ENCODE assay signal across 1 cellular context in genomic region chr5:107367480-107367879, GRCh38.
TF ChIP-seq lines count a peak whose summit lies in the region.

No MANE protein-coding gene starts in this region.

TF ChIP-seq in H1, 55 proteins besides CTCF, POLR2A, EP300 and RAD21 (continued from another document):
- TF ChIP-seq EZH2 (IDR thresholded peaks at IDR 0.05; ENCODE audit: low read depth, low read length, severe bottlenecking) (no peak), SIRT6 (IDR thresholded peaks at IDR 0.05; ENCODE audit: low read length) (no peak)
- TF ChIP-seq, protein P1, sequence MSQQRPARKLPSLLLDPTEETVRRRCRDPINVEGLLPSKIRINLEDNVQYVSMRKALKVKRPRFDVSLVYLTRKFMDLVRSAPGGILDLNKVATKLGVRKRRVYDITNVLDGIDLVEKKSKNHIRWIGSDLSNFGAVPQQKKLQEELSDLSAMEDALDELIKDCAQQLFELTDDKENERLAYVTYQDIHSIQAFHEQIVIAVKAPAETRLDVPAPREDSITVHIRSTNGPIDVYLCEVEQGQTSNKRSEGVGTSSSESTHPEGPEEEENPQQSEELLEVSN (IDR thresholded peaks at IDR 0.05): no peak
